Comparison of ENCODE assay signal across 8 cellular contexts in genomic region chr10:32056136-32057040, GRCh38. TPM values are rescaled to one million over a fixed set of nuclear protein-coding genes. Genes with fewer than 3 reads are reported as not detected.
DNase-seq lines count a peak whose midpoint lies in the region; ATAC-seq and TF ChIP-seq lines count a peak whose summit lies in the region.

KIF5B (minus strand) TSS chr10:32056425; CDS start chr10:32055973, 452 bp downstream.

- peak; percentile 81 for ATAC-seq in GM21576 (IDR thresholded peaks at IDR 0.05; ENCODE audit: unreplicated experiment)
- ATAC-seq in activated T-cell treated with anti-CD3 and anti-CD28 coated beads, Interleukin-2, amount 50 U/mL, for 4 hours = peak; percentile 89 to 91

- H3K36me3 ChIP-seq in esophagus (ENCODE audit: control insufficient read depth in 2 of 2, insufficient read depth in 2 of 2, low read length in 1 of 2) (no peaks in the 10 kb centered on the region), muscle layer of colon (ENCODE audit: insufficient read depth, low read length) (no peaks in the 10 kb centered on the region)

- H3K9me3 ChIP-seq in esophagus (ENCODE audit: control insufficient read depth in 2 of 2, insufficient read depth in 1 of 2, low read depth in 1 of 2, low read length in 1 of 2) = no peaks in the 10 kb centered on the region
- H3K9me3 ChIP-seq in muscle layer of colon (ENCODE audit: low read length) = no peaks in the 10 kb centered on the region

- H3K4me3 ChIP-seq in esophagus (ENCODE audit: low read depth in 1 of 2, low read length in 2 of 2) (peak within 1 kb of the TSS; percentile 93 to 98), muscle layer of colon (ENCODE audit: low read depth in 1 of 2, low read length in 2 of 2) (peak within 1 kb of the TSS; percentile 81 to 89)

- TF ChIP-seq EP300 in Ishikawa (IDR thresholded peaks at IDR 0.05; ENCODE audit: borderline replicate concordance) = peak; percentile 22; the same call in 1 of the 2 replicates

- peaks cover 39% of the 10 kb centered on the region for H3K4me1 Mint-ChIP-seq in activated T-cell treated with anti-CD3 and anti-CD28 coated beads, Interleukin-2, amount 50 U/mL, for 4 hours (ENCODE audit: low read depth)

- H3K9me3 Mint-ChIP-seq in activated T-cell treated with anti-CD3 and anti-CD28 coated beads, Interleukin-2, amount 50 U/mL, for 4 hours = no peaks in the 10 kb centered on the region

- H3K27ac ChIP-seq in esophagus (ENCODE audit: low read depth in 2 of 2, low read length in 1 of 2) (peak within 1 kb of the TSS; percentile 99), muscle layer of colon (ENCODE audit: low read depth, low read length) (peak within 1 kb of the TSS; percentile 94)

- peak within 1 kb of the TSS; percentile 98 for H3K4me3 Mint-ChIP-seq in activated T-cell treated with anti-CD3 and anti-CD28 coated beads, Interleukin-2, amount 50 U/mL, for 4 hours

- H3K27me3 ChIP-seq in esophagus (ENCODE audit: control insufficient read depth in 1 of 2, insufficient read depth in 2 of 2, low read length in 2 of 2) = no peaks in the 10 kb centered on the region
- no peaks in the 10 kb centered on the region for H3K27me3 ChIP-seq in muscle layer of colon (ENCODE audit: control insufficient read depth in 1 of 2, insufficient read depth in 2 of 2, low read length in 2 of 2)

- peak within 1 kb of the TSS; percentile 95 for H3K9ac ChIP-seq in muscle layer of colon (ENCODE audit: low read length)

- WGBS in esophagus, 2 donors = 1% methylated on average over 62 to 63 of the region's 63 CpGs

- peak; percentile 4 for DNase-seq in DMS153 treated with DMSO at 0.1 percent for 48 hours (lab: John Stamatoyannopoulos, UW; ENCODE audit: unreplicated experiment)
- peak; percentile 82 for DNase-seq in activated T-cell treated with anti-CD3 and anti-CD28 coated beads, Interleukin-2, amount 50 U/mL, for 4 hours
- DNase-seq in stimulated activated CD8-positive, alpha-beta memory T cell treated with anti-CD3 and anti-CD28 coated beads, Interleukin-7, amount 100 ng/mL, for 1 hour (ENCODE audit: low read depth in 2 of 2) = peak; percentile 71 to 74

- H3K36me3 Mint-ChIP-seq in activated T-cell treated with anti-CD3 and anti-CD28 coated beads, Interleukin-2, amount 50 U/mL, for 4 hours (ENCODE audit: insufficient read depth) = peaks cover 2% of the 10 kb centered on the region

- TF ChIP-seq RAD21 in Ishikawa (IDR thresholded peaks at IDR 0.05; ENCODE audit: low read depth) = no peak

- H3K4me1 ChIP-seq in esophagus (ENCODE audit: control insufficient read depth in 2 of 2, insufficient read depth in 2 of 2, low read length in 1 of 2) (peaks cover 0 to 2% of the 10 kb centered on the region in 2 donors), muscle layer of colon (ENCODE audit: insufficient read depth, low read length) (peaks cover under 1% of the 10 kb centered on the region)

- H3K27me3 Mint-ChIP-seq in activated T-cell treated with anti-CD3 and anti-CD28 coated beads, Interleukin-2, amount 50 U/mL, for 4 hours (ENCODE audit: low read depth) = no peaks in the 10 kb centered on the region

TF ChIP-seq in Ishikawa, 13 proteins besides CTCF, POLR2A, EP300 and RAD21 (continues in another document):
- TF ChIP-seq REST (IDR thresholded peaks at IDR 0.05; ENCODE audit: low read depth) (peak; percentile 10; the same call in 1 of the 2 replicates), NFIC (IDR thresholded peaks at IDR 0.05) (no peak), ZBTB7A (IDR thresholded peaks at IDR 0.05; ENCODE audit: low read depth) (0 out of 2 replicates have a peak, but pooled peaks have one; percentile 22), EGR1 (IDR thresholded peaks at IDR 0.05) (peak; percentile 70; the same call in 1 of the 2 replicates), FOXM1 (IDR thresholded peaks at IDR 0.05; ENCODE audit: borderline replicate concordance, low read depth) (peak; percentile 25; the same call in 1 of the 2 replicates), TCF12 (IDR thresholded peaks at IDR 0.05; ENCODE audit: low read depth) (peak; percentile 33; the same call in 1 of the 2 replicates)
- TF ChIP-seq, protein P1, sequence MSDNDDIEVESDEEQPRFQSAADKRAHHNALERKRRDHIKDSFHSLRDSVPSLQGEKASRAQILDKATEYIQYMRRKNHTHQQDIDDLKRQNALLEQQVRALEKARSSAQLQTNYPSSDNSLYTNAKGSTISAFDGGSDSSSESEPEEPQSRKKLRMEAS (IDR thresholded peaks at IDR 0.05) = peak; percentile 42; the same call in 1 of the 2 replicates

TF ChIP-seq in PFSK-1, 5 proteins besides CTCF, POLR2A, EP300 and RAD21:
- peak; percentile 95 for TF ChIP-seq POLR2AphosphoS5 (IDR thresholded peaks at IDR 0.05; ENCODE audit: low read depth, low read length)
- TF ChIP-seq FOXP2 (optimal IDR thresholded peaks at IDR 0.05; ENCODE audit: borderline replicate concordance, extremely low read depth, extremely low read length, insufficient read depth) = peak; percentile 28
- peak; percentile 86; the same call in 1 of the 2 replicates for TF ChIP-seq TAF1 (IDR thresholded peaks at IDR 0.05; ENCODE audit: borderline replicate concordance, insufficient read depth, low read length)
- no peak for TF ChIP-seq REST (IDR thresholded peaks at IDR 0.05; ENCODE audit: insufficient read depth in 1 of 2, low read depth in 2 of 2, low read length in 2 of 2)
- TF ChIP-seq SIN3A (IDR thresholded peaks at IDR 0.05; ENCODE audit: borderline replicate concordance, insufficient read depth, low read length) = no peak
TF ChIP-seq in PFSK-1: peak in this region for 3.

RNA-seq across cellular contexts. Expression of gene KIF5B, which starts in this region (rescaled TPM):
- 60.2 TPM for polyA plus RNA-seq in PFSK-1 (2012; ENCODE audit: insufficient read length, low read depth)
- total RNA-seq in activated T-cell treated with anti-CD3 and anti-CD28 coated beads, Interleukin-2, amount 50 U/mL, for 4 hours = 10 to 100 TPM; 79.1 to 89.8 (median 81.9) TPM
- 10 to 100 TPM; 24.5 to 30.3 TPM for polyA plus RNA-seq in esophagus

Comparison
In these comparisons a context has a peak if more than half of its experiments do, and no peak if none do; other contexts are left out.
1. Peak in every context shown above with its lines: DNase-seq, ATAC-seq, H3K4me3 ChIP-seq and H3K27ac ChIP-seq.
2. DNase-seq: peak in every context shown above with its lines; median percentile 82 in activated T-cell treated with anti-CD3 and anti-CD28 coated beads, Interleukin-2, amount 50 U/mL, for 4 hours; 72 in stimulated activated CD8-positive, alpha-beta memory T cell treated with anti-CD3 and anti-CD28 coated beads, Interleukin-7, amount 100 ng/mL, for 1 hour; 4 in DMS153 treated with DMSO at 0.1 percent for 48 hours.